1 cellular context compared by ENCODE assay signal in the genomic region with DNA sequence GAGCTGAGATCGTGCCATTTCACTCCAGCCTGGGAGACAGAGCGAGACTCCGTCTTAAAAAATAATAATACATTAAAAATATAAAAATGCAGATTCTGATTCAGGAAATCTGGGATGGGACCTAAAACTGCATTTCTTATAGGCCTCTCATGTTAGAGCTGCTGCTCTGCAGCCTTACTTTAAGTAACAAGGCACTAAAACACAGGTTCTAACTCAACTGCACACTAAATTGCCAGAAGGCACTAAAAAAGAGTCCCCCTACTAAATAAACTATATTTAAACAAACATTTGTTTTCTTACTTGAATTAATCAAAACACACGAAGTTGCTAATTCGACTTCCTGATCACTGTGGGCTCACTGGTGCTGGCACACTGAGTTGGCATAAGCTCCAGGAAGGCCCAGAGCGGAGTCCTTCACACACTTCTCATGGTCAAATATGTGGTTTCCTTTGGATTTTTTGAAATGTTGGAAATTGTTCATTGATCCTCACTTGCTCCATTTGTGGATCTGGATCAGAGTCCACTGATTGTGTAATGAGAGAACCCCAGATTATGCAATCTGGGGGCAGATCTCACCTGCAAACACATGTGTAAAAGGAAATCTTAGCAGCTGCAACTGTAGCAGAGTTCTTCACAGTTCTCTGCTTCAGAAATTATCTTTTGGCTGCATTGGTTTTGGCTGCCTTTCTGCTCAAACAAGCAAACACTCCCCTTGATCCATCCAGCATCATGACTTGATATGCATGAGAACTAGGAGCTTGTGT.
A peak's percentile ranks its signal among the peaks of the same experiment; 100 is the strongest.
TF ChIP-seq lines count a peak whose summit lies in the region.

No MANE protein-coding gene starts in this region.

TF ChIP-seq in HepG2, 621 proteins besides CTCF, POLR2A, EP300 and RAD21 (continued from another document and continues in another):
- TF ChIP-seq FOXK1 (CRISPR knock-in tag; IDR thresholded peaks at IDR 0.05; ENCODE audit: borderline replicate concordance, low read depth) (peak; percentile 76; the same call in 1 of the 2 replicates), SP5 (CRISPR knock-in tag; IDR thresholded peaks at IDR 0.05; ENCODE audit: borderline replicate concordance, low read depth) (0 out of 2 replicates have a peak, but pooled peaks have one; percentile 36), ZNF383 (CRISPR knock-in tag; IDR thresholded peaks at IDR 0.05; ENCODE audit: borderline replicate concordance) (no peak), ZNF30 (CRISPR knock-in tag; IDR thresholded peaks at IDR 0.05) (no peak), HDAC1 (CRISPR knock-in tag; IDR thresholded peaks at IDR 0.05) (peak; percentile 81), CEBPB (IDR thresholded peaks at IDR 0.05; ENCODE audit: borderline replicate concordance, low read depth, low read length) (peak; percentile 99), ZBTB38 (CRISPR knock-in tag; IDR thresholded peaks at IDR 0.05) (no peak), ZNF331 (CRISPR knock-in tag; IDR thresholded peaks at IDR 0.05) (peak; percentile 92), RCOR2 (CRISPR knock-in tag; IDR thresholded peaks at IDR 0.05) (peak; percentile 94), RARA (CRISPR knock-in tag; IDR thresholded peaks at IDR 0.05) (peak; percentile 71)
- TF ChIP-seq, protein P1, sequence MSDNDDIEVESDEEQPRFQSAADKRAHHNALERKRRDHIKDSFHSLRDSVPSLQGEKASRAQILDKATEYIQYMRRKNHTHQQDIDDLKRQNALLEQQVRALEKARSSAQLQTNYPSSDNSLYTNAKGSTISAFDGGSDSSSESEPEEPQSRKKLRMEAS (IDR thresholded peaks at IDR 0.05): peak; percentile 74
- TF ChIP-seq, protein P2, sequence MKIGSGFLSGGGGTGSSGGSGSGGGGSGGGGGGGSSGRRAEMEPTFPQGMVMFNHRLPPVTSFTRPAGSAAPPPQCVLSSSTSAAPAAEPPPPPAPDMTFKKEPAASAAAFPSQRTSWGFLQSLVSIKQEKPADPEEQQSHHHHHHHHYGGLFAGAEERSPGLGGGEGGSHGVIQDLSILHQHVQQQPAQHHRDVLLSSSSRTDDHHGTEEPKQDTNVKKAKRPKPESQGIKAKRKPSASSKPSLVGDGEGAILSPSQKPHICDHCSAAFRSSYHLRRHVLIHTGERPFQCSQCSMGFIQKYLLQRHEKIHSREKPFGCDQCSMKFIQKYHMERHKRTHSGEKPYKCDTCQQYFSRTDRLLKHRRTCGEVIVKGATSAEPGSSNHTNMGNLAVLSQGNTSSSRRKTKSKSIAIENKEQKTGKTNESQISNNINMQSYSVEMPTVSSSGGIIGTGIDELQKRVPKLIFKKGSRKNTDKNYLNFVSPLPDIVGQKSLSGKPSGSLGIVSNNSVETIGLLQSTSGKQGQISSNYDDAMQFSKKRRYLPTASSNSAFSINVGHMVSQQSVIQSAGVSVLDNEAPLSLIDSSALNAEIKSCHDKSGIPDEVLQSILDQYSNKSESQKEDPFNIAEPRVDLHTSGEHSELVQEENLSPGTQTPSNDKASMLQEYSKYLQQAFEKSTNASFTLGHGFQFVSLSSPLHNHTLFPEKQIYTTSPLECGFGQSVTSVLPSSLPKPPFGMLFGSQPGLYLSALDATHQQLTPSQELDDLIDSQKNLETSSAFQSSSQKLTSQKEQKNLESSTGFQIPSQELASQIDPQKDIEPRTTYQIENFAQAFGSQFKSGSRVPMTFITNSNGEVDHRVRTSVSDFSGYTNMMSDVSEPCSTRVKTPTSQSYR (CRISPR knock-in tag; IDR thresholded peaks at IDR 0.05; ENCODE audit: borderline replicate concordance): peak; percentile 63; the same call in 1 of the 2 replicates
- TF ChIP-seq, protein P3, sequence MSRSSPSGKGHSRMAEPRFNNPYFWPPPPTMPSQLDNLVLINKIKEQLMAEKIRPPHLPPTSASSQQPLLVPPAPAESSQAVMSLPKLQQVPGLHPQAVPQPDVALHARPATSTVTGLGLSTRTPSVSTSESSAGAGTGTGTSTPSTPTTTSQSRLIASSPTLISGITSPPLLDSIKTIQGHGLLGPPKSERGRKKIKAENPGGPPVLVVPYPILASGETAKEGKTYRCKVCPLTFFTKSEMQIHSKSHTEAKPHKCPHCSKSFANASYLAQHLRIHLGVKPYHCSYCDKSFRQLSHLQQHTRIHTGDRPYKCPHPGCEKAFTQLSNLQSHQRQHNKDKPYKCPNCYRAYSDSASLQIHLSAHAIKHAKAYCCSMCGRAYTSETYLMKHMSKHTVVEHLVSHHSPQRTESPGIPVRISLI (CRISPR knock-in tag; IDR thresholded peaks at IDR 0.05; ENCODE audit: borderline replicate concordance): peak; percentile 36; the same call in 1 of the 2 replicates
- TF ChIP-seq, protein P4, sequence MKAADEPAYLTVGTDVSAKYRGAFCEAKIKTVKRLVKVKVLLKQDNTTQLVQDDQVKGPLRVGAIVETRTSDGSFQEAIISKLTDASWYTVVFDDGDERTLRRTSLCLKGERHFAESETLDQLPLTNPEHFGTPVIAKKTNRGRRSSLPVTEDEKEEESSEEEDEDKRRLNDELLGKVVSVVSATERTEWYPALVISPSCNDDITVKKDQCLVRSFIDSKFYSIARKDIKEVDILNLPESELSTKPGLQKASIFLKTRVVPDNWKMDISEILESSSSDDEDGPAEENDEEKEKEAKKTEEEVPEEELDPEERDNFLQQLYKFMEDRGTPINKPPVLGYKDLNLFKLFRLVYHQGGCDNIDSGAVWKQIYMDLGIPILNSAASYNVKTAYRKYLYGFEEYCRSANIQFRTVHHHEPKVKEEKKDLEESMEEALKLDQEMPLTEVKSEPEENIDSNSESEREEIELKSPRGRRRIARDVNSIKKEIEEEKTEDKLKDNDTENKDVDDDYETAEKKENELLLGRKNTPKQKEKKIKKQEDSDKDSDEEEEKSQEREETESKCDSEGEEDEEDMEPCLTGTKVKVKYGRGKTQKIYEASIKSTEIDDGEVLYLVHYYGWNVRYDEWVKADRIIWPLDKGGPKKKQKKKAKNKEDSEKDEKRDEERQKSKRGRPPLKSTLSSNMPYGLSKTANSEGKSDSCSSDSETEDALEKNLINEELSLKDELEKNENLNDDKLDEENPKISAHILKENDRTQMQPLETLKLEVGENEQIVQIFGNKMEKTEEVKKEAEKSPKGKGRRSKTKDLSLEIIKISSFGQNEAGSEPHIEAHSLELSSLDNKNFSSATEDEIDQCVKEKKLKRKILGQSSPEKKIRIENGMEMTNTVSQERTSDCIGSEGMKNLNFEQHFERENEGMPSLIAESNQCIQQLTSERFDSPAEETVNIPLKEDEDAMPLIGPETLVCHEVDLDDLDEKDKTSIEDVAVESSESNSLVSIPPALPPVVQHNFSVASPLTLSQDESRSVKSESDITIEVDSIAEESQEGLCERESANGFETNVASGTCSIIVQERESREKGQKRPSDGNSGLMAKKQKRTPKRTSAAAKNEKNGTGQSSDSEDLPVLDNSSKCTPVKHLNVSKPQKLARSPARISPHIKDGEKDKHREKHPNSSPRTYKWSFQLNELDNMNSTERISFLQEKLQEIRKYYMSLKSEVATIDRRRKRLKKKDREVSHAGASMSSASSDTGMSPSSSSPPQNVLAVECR (CRISPR knock-in tag; IDR thresholded peaks at IDR 0.05; ENCODE audit: borderline replicate concordance): peak; percentile 70; the same call in 1 of the 2 replicates
- TF ChIP-seq, protein P5, sequence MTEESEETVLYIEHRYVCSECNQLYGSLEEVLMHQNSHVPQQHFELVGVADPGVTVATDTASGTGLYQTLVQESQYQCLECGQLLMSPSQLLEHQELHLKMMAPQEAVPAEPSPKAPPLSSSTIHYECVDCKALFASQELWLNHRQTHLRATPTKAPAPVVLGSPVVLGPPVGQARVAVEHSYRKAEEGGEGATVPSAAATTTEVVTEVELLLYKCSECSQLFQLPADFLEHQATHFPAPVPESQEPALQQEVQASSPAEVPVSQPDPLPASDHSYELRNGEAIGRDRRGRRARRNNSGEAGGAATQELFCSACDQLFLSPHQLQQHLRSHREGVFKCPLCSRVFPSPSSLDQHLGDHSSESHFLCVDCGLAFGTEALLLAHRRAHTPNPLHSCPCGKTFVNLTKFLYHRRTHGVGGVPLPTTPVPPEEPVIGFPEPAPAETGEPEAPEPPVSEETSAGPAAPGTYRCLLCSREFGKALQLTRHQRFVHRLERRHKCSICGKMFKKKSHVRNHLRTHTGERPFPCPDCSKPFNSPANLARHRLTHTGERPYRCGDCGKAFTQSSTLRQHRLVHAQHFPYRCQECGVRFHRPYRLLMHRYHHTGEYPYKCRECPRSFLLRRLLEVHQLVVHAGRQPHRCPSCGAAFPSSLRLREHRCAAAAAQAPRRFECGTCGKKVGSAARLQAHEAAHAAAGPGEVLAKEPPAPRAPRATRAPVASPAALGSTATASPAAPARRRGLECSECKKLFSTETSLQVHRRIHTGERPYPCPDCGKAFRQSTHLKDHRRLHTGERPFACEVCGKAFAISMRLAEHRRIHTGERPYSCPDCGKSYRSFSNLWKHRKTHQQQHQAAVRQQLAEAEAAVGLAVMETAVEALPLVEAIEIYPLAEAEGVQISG (CRISPR knock-in tag; IDR thresholded peaks at IDR 0.05): peak; percentile 47; the same call in 1 of the 2 replicates
- TF ChIP-seq, protein P6, sequence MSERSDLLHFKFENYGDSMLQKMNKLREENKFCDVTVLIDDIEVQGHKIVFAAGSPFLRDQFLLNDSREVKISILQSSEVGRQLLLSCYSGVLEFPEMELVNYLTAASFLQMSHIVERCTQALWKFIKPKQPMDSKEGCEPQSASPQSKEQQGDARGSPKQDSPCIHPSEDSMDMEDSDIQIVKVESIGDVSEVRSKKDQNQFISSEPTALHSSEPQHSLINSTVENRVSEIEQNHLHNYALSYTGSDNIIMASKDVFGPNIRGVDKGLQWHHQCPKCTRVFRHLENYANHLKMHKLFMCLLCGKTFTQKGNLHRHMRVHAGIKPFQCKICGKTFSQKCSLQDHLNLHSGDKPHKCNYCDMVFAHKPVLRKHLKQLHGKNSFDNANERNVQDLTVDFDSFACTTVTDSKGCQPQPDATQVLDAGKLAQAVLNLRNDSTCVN (CRISPR knock-in tag; IDR thresholded peaks at IDR 0.05; ENCODE audit: borderline replicate concordance): no peak
- TF ChIP-seq, protein P7, sequence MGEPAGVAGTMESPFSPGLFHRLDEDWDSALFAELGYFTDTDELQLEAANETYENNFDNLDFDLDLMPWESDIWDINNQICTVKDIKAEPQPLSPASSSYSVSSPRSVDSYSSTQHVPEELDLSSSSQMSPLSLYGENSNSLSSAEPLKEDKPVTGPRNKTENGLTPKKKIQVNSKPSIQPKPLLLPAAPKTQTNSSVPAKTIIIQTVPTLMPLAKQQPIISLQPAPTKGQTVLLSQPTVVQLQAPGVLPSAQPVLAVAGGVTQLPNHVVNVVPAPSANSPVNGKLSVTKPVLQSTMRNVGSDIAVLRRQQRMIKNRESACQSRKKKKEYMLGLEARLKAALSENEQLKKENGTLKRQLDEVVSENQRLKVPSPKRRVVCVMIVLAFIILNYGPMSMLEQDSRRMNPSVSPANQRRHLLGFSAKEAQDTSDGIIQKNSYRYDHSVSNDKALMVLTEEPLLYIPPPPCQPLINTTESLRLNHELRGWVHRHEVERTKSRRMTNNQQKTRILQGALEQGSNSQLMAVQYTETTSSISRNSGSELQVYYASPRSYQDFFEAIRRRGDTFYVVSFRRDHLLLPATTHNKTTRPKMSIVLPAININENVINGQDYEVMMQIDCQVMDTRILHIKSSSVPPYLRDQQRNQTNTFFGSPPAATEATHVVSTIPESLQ (CRISPR knock-in tag; conservative IDR thresholded peaks at IDR 0.05): no peak
- TF ChIP-seq, protein P8, sequence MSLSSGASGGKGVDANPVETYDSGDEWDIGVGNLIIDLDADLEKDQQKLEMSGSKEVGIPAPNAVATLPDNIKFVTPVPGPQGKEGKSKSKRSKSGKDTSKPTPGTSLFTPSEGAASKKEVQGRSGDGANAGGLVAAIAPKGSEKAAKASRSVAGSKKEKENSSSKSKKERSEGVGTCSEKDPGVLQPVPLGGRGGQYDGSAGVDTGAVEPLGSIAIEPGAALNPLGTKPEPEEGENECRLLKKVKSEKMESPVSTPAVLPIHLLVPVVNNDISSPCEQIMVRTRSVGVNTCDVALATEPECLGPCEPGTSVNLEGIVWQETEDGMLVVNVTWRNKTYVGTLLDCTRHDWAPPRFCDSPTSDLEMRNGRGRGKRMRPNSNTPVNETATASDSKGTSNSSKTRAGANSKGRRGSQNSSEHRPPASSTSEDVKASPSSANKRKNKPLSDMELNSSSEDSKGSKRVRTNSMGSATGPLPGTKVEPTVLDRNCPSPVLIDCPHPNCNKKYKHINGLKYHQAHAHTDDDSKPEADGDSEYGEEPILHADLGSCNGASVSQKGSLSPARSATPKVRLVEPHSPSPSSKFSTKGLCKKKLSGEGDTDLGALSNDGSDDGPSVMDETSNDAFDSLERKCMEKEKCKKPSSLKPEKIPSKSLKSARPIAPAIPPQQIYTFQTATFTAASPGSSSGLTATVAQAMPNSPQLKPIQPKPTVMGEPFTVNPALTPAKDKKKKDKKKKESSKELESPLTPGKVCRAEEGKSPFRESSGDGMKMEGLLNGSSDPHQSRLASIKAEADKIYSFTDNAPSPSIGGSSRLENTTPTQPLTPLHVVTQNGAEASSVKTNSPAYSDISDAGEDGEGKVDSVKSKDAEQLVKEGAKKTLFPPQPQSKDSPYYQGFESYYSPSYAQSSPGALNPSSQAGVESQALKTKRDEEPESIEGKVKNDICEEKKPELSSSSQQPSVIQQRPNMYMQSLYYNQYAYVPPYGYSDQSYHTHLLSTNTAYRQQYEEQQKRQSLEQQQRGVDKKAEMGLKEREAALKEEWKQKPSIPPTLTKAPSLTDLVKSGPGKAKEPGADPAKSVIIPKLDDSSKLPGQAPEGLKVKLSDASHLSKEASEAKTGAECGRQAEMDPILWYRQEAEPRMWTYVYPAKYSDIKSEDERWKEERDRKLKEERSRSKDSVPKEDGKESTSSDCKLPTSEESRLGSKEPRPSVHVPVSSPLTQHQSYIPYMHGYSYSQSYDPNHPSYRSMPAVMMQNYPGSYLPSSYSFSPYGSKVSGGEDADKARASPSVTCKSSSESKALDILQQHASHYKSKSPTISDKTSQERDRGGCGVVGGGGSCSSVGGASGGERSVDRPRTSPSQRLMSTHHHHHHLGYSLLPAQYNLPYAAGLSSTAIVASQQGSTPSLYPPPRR (CRISPR knock-in tag; IDR thresholded peaks at IDR 0.05; ENCODE audit: borderline replicate concordance): peak; percentile 69; the same call in 1 of the 2 replicates
- TF ChIP-seq, protein P9, sequence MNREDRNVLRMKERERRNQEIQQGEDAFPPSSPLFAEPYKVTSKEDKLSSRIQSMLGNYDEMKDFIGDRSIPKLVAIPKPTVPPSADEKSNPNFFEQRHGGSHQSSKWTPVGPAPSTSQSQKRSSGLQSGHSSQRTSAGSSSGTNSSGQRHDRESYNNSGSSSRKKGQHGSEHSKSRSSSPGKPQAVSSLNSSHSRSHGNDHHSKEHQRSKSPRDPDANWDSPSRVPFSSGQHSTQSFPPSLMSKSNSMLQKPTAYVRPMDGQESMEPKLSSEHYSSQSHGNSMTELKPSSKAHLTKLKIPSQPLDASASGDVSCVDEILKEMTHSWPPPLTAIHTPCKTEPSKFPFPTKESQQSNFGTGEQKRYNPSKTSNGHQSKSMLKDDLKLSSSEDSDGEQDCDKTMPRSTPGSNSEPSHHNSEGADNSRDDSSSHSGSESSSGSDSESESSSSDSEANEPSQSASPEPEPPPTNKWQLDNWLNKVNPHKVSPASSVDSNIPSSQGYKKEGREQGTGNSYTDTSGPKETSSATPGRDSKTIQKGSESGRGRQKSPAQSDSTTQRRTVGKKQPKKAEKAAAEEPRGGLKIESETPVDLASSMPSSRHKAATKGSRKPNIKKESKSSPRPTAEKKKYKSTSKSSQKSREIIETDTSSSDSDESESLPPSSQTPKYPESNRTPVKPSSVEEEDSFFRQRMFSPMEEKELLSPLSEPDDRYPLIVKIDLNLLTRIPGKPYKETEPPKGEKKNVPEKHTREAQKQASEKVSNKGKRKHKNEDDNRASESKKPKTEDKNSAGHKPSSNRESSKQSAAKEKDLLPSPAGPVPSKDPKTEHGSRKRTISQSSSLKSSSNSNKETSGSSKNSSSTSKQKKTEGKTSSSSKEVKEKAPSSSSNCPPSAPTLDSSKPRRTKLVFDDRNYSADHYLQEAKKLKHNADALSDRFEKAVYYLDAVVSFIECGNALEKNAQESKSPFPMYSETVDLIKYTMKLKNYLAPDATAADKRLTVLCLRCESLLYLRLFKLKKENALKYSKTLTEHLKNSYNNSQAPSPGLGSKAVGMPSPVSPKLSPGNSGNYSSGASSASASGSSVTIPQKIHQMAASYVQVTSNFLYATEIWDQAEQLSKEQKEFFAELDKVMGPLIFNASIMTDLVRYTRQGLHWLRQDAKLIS (CRISPR knock-in tag; IDR thresholded peaks at IDR 0.05): no peak
